In genomic region chr4:41142946-41143720, GRCh38 we compare ENCODE assay signal across 9 cellular contexts.
A peak's percentile ranks its signal among the peaks of the same experiment; 100 is the strongest.
DNase-seq lines count a peak whose midpoint lies in the region; ATAC-seq and TF ChIP-seq lines count a peak whose summit lies in the region.
"Had no signal": no experiment of that assay in that cellular context is flagged by ENCODE, and none has a peak within 500 bp of the region (broad histone marks: within the 10 kb centered on the region; RNA-seq: fewer than 3 reads in every experiment).

No MANE protein-coding gene starts in this region.

- peaks cover 62% of the 10 kb centered on the region for H3K4me1 ChIP-seq in SJSA1 (replicated peaks)

- no peaks in the 10 kb centered on the region for H3K27me3 ChIP-seq in AG04450 (ENCODE audit: control insufficient read depth, insufficient read depth, low read length)
- no peaks in the 10 kb centered on the region for H3K27me3 ChIP-seq in SJSA1 (replicated peaks)

- no peak overlapping the region for H3K4me3 Mint-ChIP-seq in activated T-cell treated with anti-CD3 and anti-CD28 coated beads, Interleukin-2, amount 50 U/mL, for 72 hours
- H3K4me3 Mint-ChIP-seq in activated T-helper 2 cell treated with anti-CD3 and anti-CD28 coated beads, Interferon-gamma antibody, Interleukin-2, Interleukin-4, amounts not matched to agents 10 μg/mL and 5 μg/mL and 100 μg/mL, durations not matched to agents 14 hours and 24 hours and 36 hours (ENCODE audit: low read depth): no peak overlapping the region
- H3K4me3 Mint-ChIP-seq: CD8-positive, alpha-beta memory T cell had no signal

- H3K4me1 Mint-ChIP-seq in activated T-cell treated with anti-CD3 and anti-CD28 coated beads, Interleukin-2, amount 50 U/mL, for 72 hours (ENCODE audit: low read depth): no peaks in the 10 kb centered on the region
- H3K4me1 Mint-ChIP-seq in activated T-helper 2 cell treated with anti-CD3 and anti-CD28 coated beads, Interferon-gamma antibody, Interleukin-2, Interleukin-4, amounts not matched to agents 10 μg/mL and 5 μg/mL and 100 μg/mL, durations not matched to agents 14 hours and 24 hours and 36 hours (ENCODE audit: low read depth): no peaks in the 10 kb centered on the region
- H3K4me1 Mint-ChIP-seq: CD8-positive, alpha-beta memory T cell had no signal

- CTCF ChIA-PET in AG04450 (lab: Charles Lee): interaction anchor here (0.5 to 1.0 kb wide), 4 partner anchors 73 to 246 kb away, joined by 3 read pairs; no protein-coding TSS in a partner anchor

- TF ChIP-seq CTCF in AG04450 (IDR thresholded peaks at IDR 0.05; ENCODE audit: low read depth, low read length): no peak
- no peak for TF ChIP-seq CTCF in omental fat pad (IDR thresholded peaks at IDR 0.05)

- POLR2A ChIA-PET in AG04450 (lab: Yijun Ruan, JAX): interaction anchor here (0.6 to 1.7 kb wide), 7 partner anchors 23 to 166 kb away, joined by 3 to 7 read pairs (median 3); partner anchors contain the start of genes APBB2 and UCHL1

- H3K27ac ChIP-seq in AG04450 (ENCODE audit: low read depth, low read length): peak overlapping the region; percentile 89
- peak overlapping the region; percentile 94 for H3K27ac ChIP-seq in SJSA1

- H3K36me3 Mint-ChIP-seq in activated T-cell treated with anti-CD3 and anti-CD28 coated beads, Interleukin-2, amount 50 U/mL, for 72 hours (ENCODE audit: insufficient read depth in 2 of 2): no peaks in the 10 kb centered on the region
- no peaks in the 10 kb centered on the region for H3K36me3 Mint-ChIP-seq in activated T-helper 2 cell treated with anti-CD3 and anti-CD28 coated beads, Interferon-gamma antibody, Interleukin-2, Interleukin-4, amounts not matched to agents 10 μg/mL and 5 μg/mL and 100 μg/mL, durations not matched to agents 14 hours and 24 hours and 36 hours (ENCODE audit: low read depth)
- H3K36me3 Mint-ChIP-seq: CD8-positive, alpha-beta memory T cell had no signal

- H3K4me3 ChIP-seq in AG04450 (ENCODE audit: low read depth, low read length) (peak overlapping the region; percentile 28), SJSA1 (no peak overlapping the region)

- no peaks in the 10 kb centered on the region for H3K9me3 Mint-ChIP-seq in activated T-cell treated with anti-CD3 and anti-CD28 coated beads, Interleukin-2, amount 50 U/mL, for 72 hours
- H3K9me3 Mint-ChIP-seq in activated T-helper 2 cell treated with anti-CD3 and anti-CD28 coated beads, Interferon-gamma antibody, Interleukin-2, Interleukin-4, amounts not matched to agents 10 μg/mL and 5 μg/mL and 100 μg/mL, durations not matched to agents 14 hours and 24 hours and 36 hours: no peaks in the 10 kb centered on the region
- H3K9me3 Mint-ChIP-seq: CD8-positive, alpha-beta memory T cell had no signal

- no peaks in the 10 kb centered on the region for H3K36me3 ChIP-seq in SJSA1

- H3K27ac Mint-ChIP-seq in activated T-cell treated with anti-CD3 and anti-CD28 coated beads, Interleukin-2, amount 50 U/mL, for 72 hours: no peak overlapping the region
- no peak overlapping the region for H3K27ac Mint-ChIP-seq in activated T-helper 2 cell treated with anti-CD3 and anti-CD28 coated beads, Interferon-gamma antibody, Interleukin-2, Interleukin-4, amounts not matched to agents 10 μg/mL and 5 μg/mL and 100 μg/mL, durations not matched to agents 14 hours and 24 hours and 36 hours
- H3K27ac Mint-ChIP-seq: CD8-positive, alpha-beta memory T cell had no signal

- peak; percentile 77 for ATAC-seq in omental fat pad (ENCODE audit: low FRiP score)
- ATAC-seq in activated T-cell treated with anti-CD3 and anti-CD28 coated beads, Interleukin-2, amount 50 U/mL, for 72 hours (replicated peaks in 1 of 2): no peak

- H3K9me3 ChIP-seq in AG04450 (ENCODE audit: control insufficient read depth, insufficient read depth, low read length): no peaks in the 10 kb centered on the region
- H3K9me3 ChIP-seq in SJSA1 (replicated peaks): no peaks in the 10 kb centered on the region

- intact Hi-C loops in activated T-helper 2 cell treated with anti-CD3 and anti-CD28 coated beads, Interferon-gamma antibody, Interleukin-2, Interleukin-4, amounts not matched to agents 10 μg/mL and 5 μg/mL and 100 μg/mL, durations not matched to agents 14 hours and 24 hours and 36 hours (cut with micrococcal nuclease): no loop called here

- DNase-seq in AG04450 (ENCODE audit: low read depth, low spot score) (peak; percentile 84), SJSA1 (ENCODE audit: low read depth in 1 of 2, low spot score in 2 of 2) (peak; percentile 64 to 73), fibroblast of peridontal ligament (ENCODE audit: extremely low read depth) (peak; percentile 99), omental fat pad (ENCODE audit: low spot score) (no peak), SIG-M5 (lab: John Stamatoyannopoulos, UW) (no peak), pons (ENCODE audit: low spot score) (no peak)
- no peak for DNase-seq in activated T-cell treated with anti-CD3 and anti-CD28 coated beads, Interleukin-2, amount 50 U/mL, for 72 hours
- DNase-seq in activated T-helper 2 cell treated with anti-CD3 and anti-CD28 coated beads, Interferon-gamma antibody, Interleukin-2, Interleukin-4, amounts not matched to agents 10 μg/mL and 5 μg/mL and 100 μg/mL, durations not matched to agents 14 hours and 24 hours and 36 hours (ENCODE audit: low spot score): no peak
- DNase-seq: CD8-positive, alpha-beta memory T cell had no signal

- H3K27me3 Mint-ChIP-seq in activated T-cell treated with anti-CD3 and anti-CD28 coated beads, Interleukin-2, amount 50 U/mL, for 72 hours (ENCODE audit: low read depth): no peaks in the 10 kb centered on the region
- peaks cover 3% of the 10 kb centered on the region for H3K27me3 Mint-ChIP-seq in activated T-helper 2 cell treated with anti-CD3 and anti-CD28 coated beads, Interferon-gamma antibody, Interleukin-2, Interleukin-4, amounts not matched to agents 10 μg/mL and 5 μg/mL and 100 μg/mL, durations not matched to agents 14 hours and 24 hours and 36 hours (ENCODE audit: low read depth)
- H3K27me3 Mint-ChIP-seq: CD8-positive, alpha-beta memory T cell had no signal

Comparison
In these comparisons a context has a peak if more than half of its experiments do, and no peak if none do; other contexts are left out.
1. DNase-seq: peak in AG04450 (single experiment), SJSA1 (2 of 2) and fibroblast of peridontal ligament (single experiment); none in omental fat pad (single experiment), activated T-cell treated with anti-CD3 and anti-CD28 coated beads, Interleukin-2, amount 50 U/mL, for 72 hours (0 of 2), SIG-M5 (single experiment), activated T-helper 2 cell treated with anti-CD3 and anti-CD28 coated beads, Interferon-gamma antibody, Interleukin-2, Interleukin-4, amounts not matched to agents 10 μg/mL and 5 μg/mL and 100 μg/mL, durations not matched to agents 14 hours and 24 hours and 36 hours (single experiment) and pons (single experiment).